Comparison of ENCODE assay signal across 8 cellular contexts in the genomic region with DNA sequence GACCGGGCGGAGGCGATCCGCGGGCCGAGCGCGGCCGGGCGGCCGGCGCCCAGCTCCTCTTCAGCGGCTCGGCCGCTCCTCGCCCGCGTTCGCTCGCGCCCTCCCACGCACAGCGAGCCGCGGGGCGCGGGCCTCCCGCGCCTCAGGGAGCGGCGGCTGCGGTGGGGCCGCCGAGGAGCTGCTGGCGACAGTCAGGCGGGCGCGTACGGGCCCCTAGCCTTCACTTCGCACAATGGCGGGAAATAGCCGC. TPM values are rescaled to one million over a fixed set of nuclear protein-coding genes. Genes with fewer than 3 reads are reported as not detected.
DNase-seq lines count a peak whose midpoint lies in the region; ATAC-seq and TF ChIP-seq lines count a peak whose summit lies in the region.

A gene with protein sequence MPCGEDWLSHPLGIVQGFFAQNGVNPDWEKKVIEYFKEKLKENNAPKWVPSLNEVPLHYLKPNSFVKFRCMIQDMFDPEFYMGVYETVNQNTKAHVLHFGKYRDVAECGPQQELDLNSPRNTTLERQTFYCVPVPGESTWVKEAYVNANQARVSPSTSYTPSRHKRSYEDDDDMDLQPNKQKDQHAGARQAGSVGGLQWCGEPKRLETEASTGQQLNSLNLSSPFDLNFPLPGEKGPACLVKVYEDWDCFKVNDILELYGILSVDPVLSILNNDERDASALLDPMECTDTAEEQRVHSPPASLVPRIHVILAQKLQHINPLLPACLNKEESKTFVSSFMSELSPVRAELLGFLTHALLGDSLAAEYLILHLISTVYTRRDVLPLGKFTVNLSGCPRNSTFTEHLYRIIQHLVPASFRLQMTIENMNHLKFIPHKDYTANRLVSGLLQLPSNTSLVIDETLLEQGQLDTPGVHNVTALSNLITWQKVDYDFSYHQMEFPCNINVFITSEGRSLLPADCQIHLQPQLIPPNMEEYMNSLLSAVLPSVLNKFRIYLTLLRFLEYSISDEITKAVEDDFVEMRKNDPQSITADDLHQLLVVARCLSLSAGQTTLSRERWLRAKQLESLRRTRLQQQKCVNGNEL (minus strand): TSS at position 234 of the 250 bp plus-strand sequence. CDS start 259 bp downstream, outside the sequence.

- peak within 1 kb of the TSS; percentile 73 for H2BK5ac ChIP-seq in IMR-90 (ENCODE audit: low read depth, low read length, poor library complexity, severe bottlenecking)

- H3K9ac ChIP-seq in IMR-90 (ENCODE audit: low read depth, low read length), result peak within 1 kb of the TSS; percentile 91

- H2AFZ ChIP-seq in IMR-90 (replicated peaks; ENCODE audit: low read length, poor library complexity), result peak within 1 kb of the TSS; percentile 95

- H4K8ac ChIP-seq in IMR-90 (ENCODE audit: low read depth in 2 of 2, low read length in 2 of 2), result peak within 1 kb of the TSS; percentile 91 to 93

- H3K27me3 ChIP-seq in IMR-90 (ENCODE audit: control insufficient read depth, insufficient read depth, low read length) (no peaks in the 10 kb centered on the region), upper lobe of right lung (no peaks in the 10 kb centered on the region)

- H2BK20ac ChIP-seq in IMR-90 (ENCODE audit: low read depth, low read length), result no peak within 1 kb of the TSS

- DNase-seq in IMR-90, result no peak
- no peak for DNase-seq in chondrocyte (ENCODE audit: low spot score)
- no peak for DNase-seq in memory B cell (ENCODE audit: low spot score in 2 of 2)
- no peak for DNase-seq in upper lobe of right lung
- no peak for DNase-seq in epidermal melanocyte (ENCODE audit: insufficient read length, low spot score)
- no peak for DNase-seq in NCI-H2081 (lab: John Stamatoyannopoulos, UW)
- no peak for DNase-seq in AML-193 (lab: John Stamatoyannopoulos, UW)

- peak within 1 kb of the TSS; percentile 10 for H3K18ac ChIP-seq in IMR-90 (ENCODE audit: low read depth, low read length)

- peaks cover 38% of the 10 kb centered on the region for H4K20me1 ChIP-seq in IMR-90 (ENCODE audit: insufficient read depth, low read length)

- no peaks in the 10 kb centered on the region for H3K36me3 ChIP-seq in IMR-90 (ENCODE audit: control insufficient read depth, insufficient read depth, low read length)
- no peaks in the 10 kb centered on the region for H3K36me3 ChIP-seq in upper lobe of right lung

- H4K5ac ChIP-seq in IMR-90 (ENCODE audit: low read depth, low read length), result peak within 1 kb of the TSS; percentile 86

- peak within 1 kb of the TSS; percentile 86 for H3K27ac Mint-ChIP-seq in chondrocyte (ENCODE audit: unreplicated experiment)
- H3K27ac Mint-ChIP-seq in memory B cell, result peak within 1 kb of the TSS; percentile 58

- H3K4me2 ChIP-seq in IMR-90 (ENCODE audit: low read depth, low read length), result peak within 1 kb of the TSS; percentile 95

- no peak for TF ChIP-seq RAD21 in IMR-90 (IDR thresholded peaks at IDR 0.05; ENCODE audit: low read length)

- peak within 1 kb of the TSS; percentile 82 for H2AK9ac ChIP-seq in IMR-90 (replicated peaks; ENCODE audit: low read depth, low read length, poor library complexity)

- dilution Hi-C loops in IMR-90 (cut with HindIII; ENCODE audit: low sequenced_read_pairs, unreplicated experiment), result no loop called here

- H2BK120ac ChIP-seq in IMR-90 (ENCODE audit: low read depth, low read length), result 0 out of 2 replicates have a peak within 1 kb of the TSS, but pooled peaks have one; percentile 3

- H3K79me1 ChIP-seq in IMR-90 (ENCODE audit: low read depth in 1 of 2, low read length in 2 of 2), result peaks cover 6 to 17% of the 10 kb centered on the region in 2 experiments; a peak in 2 of 4 replicates

- no peaks in the 10 kb centered on the region for H3K36me3 Mint-ChIP-seq in chondrocyte (ENCODE audit: low read depth)
- no peaks in the 10 kb centered on the region for H3K36me3 Mint-ChIP-seq in memory B cell

- no peak for TF ChIP-seq POLR2A in IMR-90 (IDR thresholded peaks at IDR 0.05; ENCODE audit: low read depth, low read length)

- peak within 1 kb of the TSS; percentile 68 for H3K4ac ChIP-seq in IMR-90 (ENCODE audit: low read depth, low read length)

- WGBS in IMR-90 (ENCODE audit: extremely low coverage in 2 of 2, insufficient read length in 1 of 2), 2 experiments, result 0% methylated on average over 26 of the region's 42 CpGs; no CpG with 5 or more reads in 1 of the 2 experiments

- POLR2A ChIA-PET in IMR-90 (lab: Charles Lee; ENCODE audit: unreplicated experiment), result no interaction called here

- BruUV-seq in IMR-90 (replicated peaks; lab: Mats Ljungman, UMichigan), result no TSS peak

- no peaks in the 10 kb centered on the region for H3K27me3 Mint-ChIP-seq in chondrocyte (ENCODE audit: low read depth)
- no peaks in the 10 kb centered on the region for H3K27me3 Mint-ChIP-seq in memory B cell

- H3K14ac ChIP-seq in IMR-90 (replicated peaks; ENCODE audit: low read depth, low read length), result peak within 1 kb of the TSS; percentile 75

- no peak within 1 kb of the TSS for H2BK15ac ChIP-seq in IMR-90 (ENCODE audit: low read depth, low read length)

- H4K91ac ChIP-seq in IMR-90 (ENCODE audit: insufficient read depth, low read depth, low read length), result peak within 1 kb of the TSS; percentile 53

- H2AK5ac ChIP-seq in IMR-90 (ENCODE audit: low read depth, low read length), result no peak within 1 kb of the TSS

- H3K4me3 ChIP-seq in IMR-90 (ENCODE audit: insufficient read depth, low read depth, low read length), result peak within 1 kb of the TSS; percentile 55
- H3K4me3 ChIP-seq in upper lobe of right lung, result peak within 1 kb of the TSS; percentile 85

- H3K9me3 ChIP-seq in IMR-90 (ENCODE audit: control insufficient read depth, insufficient read depth, low read length) (no peaks in the 10 kb centered on the region), upper lobe of right lung (no peaks in the 10 kb centered on the region)

- peaks cover 38% of the 10 kb centered on the region for H3K4me1 Mint-ChIP-seq in chondrocyte (ENCODE audit: low read depth)
- peaks cover 25% of the 10 kb centered on the region for H3K4me1 Mint-ChIP-seq in memory B cell

- H3K27ac ChIP-seq in IMR-90 (ENCODE audit: insufficient read depth, low read length) (peak within 1 kb of the TSS; percentile 80), upper lobe of right lung (peak within 1 kb of the TSS; percentile 91)

- ATAC-seq in GM19372 (IDR thresholded peaks at IDR 0.05; ENCODE audit: low read depth, unreplicated experiment) (peak; percentile 25), IMR-90 (ENCODE audit: low read depth) (peak; percentile 22), memory B cell (ENCODE audit: low read depth) (no peak), upper lobe of right lung (no peak)

- peak within 1 kb of the TSS; percentile 69 for H3K56ac ChIP-seq in IMR-90 (ENCODE audit: extremely low read depth, insufficient read depth, low read length)

- peaks cover 6% of the 10 kb centered on the region; the same call in 1 of the 2 replicates for H3K9me1 ChIP-seq in IMR-90 (ENCODE audit: insufficient read depth, low read length)

- CTCF ChIA-PET in IMR-90 (lab: Yijun Ruan, JAX), result interaction anchor here (0.6 to 2.2 kb wide), 4 partner anchors 13 to 290 kb away, joined by 3 to 14 read pairs (median 4); no protein-coding TSS in a partner anchor

- H3K9me3 Mint-ChIP-seq in chondrocyte (ENCODE audit: low read depth) (no peaks in the 10 kb centered on the region), memory B cell (no peaks in the 10 kb centered on the region)

- H3K4me1 ChIP-seq in IMR-90 (ENCODE audit: control insufficient read depth, insufficient read depth, low read length) (no peaks in the 10 kb centered on the region; the same call in 1 of the 2 replicates), upper lobe of right lung (peaks cover 20% of the 10 kb centered on the region)

- H3K4me3 Mint-ChIP-seq in chondrocyte (ENCODE audit: unreplicated experiment) (peak within 1 kb of the TSS; percentile 82), memory B cell (peak within 1 kb of the TSS; percentile 88)

- H3K23ac ChIP-seq in IMR-90 (ENCODE audit: low read depth, low read length), result peak within 1 kb of the TSS; percentile 88

- intact Hi-C loops in IMR-90 (cut with micrococcal nuclease), result no loop called here
- intact Hi-C loops in upper lobe of right lung (cut with DNase I), result no loop called here

- TF ChIP-seq CTCF in IMR-90 (conservative IDR thresholded peaks at IDR 0.05; ENCODE audit: low read depth, low read length) (no peak), chondrocyte (IDR thresholded peaks at IDR 0.05) (no peak), upper lobe of right lung (IDR thresholded peaks at IDR 0.05) (no peak)

- in situ Hi-C loops in IMR-90 (cut with MboI; ENCODE audit: low sequenced_read_pairs), result loop anchor here (25.0 kb wide), 1 partner anchor 685 kb away; the partner anchor contains the start of gene PRDX3

TF ChIP-seq in IMR-90, 13 proteins besides CTCF, POLR2A, EP300 and RAD21:
- TF ChIP-seq RCOR1 (IDR thresholded peaks at IDR 0.05; ENCODE audit: insufficient replicate concordance, low read length) (no peak), SMC3 (IDR thresholded peaks at IDR 0.05; ENCODE audit: low read depth, low read length) (no peak), RFX5 (IDR thresholded peaks at IDR 0.05; ENCODE audit: low read depth, low read length) (no peak), FOS (IDR thresholded peaks at IDR 0.05; ENCODE audit: low read depth, low read length) (no peak), BHLHE40 (IDR thresholded peaks at IDR 0.05; ENCODE audit: low read depth, low read length) (no peak), CEBPB (IDR thresholded peaks at IDR 0.05; ENCODE audit: low read depth, low read length) (no peak)
- TF ChIP-seq, protein P1, sequence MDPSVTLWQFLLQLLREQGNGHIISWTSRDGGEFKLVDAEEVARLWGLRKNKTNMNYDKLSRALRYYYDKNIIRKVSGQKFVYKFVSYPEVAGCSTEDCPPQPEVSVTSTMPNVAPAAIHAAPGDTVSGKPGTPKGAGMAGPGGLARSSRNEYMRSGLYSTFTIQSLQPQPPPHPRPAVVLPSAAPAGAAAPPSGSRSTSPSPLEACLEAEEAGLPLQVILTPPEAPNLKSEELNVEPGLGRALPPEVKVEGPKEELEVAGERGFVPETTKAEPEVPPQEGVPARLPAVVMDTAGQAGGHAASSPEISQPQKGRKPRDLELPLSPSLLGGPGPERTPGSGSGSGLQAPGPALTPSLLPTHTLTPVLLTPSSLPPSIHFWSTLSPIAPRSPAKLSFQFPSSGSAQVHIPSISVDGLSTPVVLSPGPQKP (IDR thresholded peaks at IDR 0.05; ENCODE audit: borderline replicate concordance, low read depth, low read length), result no peak

RNA-seq across cellular contexts. Expression of the gene that starts here (rescaled TPM):
- total RNA-seq in IMR-90 (2012; rRNA removed), result 59.9 and 64.4 TPM in 2 replicates
- polyA plus RNA-seq in IMR-90 (2012; rRNA removed), result 36.8 and 39.0 TPM in 2 replicates
- polyA plus RNA-seq in IMR-90 (2012; cell fraction: cytosol; rRNA removed), result 11.1 and 17.7 TPM in 2 replicates
- polyA plus RNA-seq in IMR-90 (2012; cell fraction: nucleus; rRNA removed; ENCODE audit: low replicate concordance), result 4.8 and 25.7 TPM in 2 replicates
- 43.9 to 52.6 TPM (median 45.1 TPM) in 3 replicates for total RNA-seq in chondrocyte
- 54.7 TPM for total RNA-seq in upper lobe of right lung

Comparison
In these comparisons a context has a peak if more than half of its experiments do, and no peak if none do; other contexts are left out.
1. ATAC-seq: peak in GM19372 (single experiment) and IMR-90 (single experiment); none in memory B cell (single experiment) and upper lobe of right lung (single experiment).